In the genomic region with DNA sequence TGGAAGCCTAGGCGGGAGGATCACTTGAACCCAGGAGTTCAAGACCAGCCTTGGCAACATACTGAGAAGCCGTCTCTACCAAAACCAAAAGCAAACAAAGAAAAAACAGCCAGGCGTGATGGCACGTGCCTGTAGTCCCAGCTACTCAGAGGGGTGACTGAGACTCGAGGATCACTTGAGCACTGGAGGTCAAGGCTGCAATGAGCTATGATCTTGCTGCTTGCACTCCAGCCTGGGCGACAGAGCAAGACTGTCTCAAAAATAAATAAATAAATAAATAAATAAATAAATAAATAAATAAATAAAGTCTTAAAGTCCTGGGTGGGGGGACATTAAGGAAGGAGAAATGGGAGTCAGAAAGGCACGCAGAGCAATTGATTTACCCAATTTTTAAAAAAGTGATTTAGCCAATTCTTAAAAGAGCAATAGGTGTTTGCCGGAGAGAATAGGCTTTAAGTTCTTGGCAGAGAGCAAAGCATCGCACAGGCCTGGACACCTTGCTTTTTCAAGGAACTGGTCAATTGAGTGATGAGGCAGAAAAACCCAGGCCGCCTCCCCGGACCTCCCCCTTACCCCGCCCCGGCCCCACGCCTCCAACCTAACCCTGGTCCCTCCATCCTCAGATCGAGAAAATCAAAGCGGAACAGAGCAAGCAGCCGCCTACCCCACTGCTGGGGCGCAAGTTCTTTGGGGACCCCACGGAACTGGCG, we compare ENCODE assay signal across 1 cellular context.
TF ChIP-seq lines count a peak whose summit lies in the region.

No MANE protein-coding gene starts in this region.

TF ChIP-seq in GM12878, 131 proteins besides CTCF, POLR2A, EP300 and RAD21:
- TF ChIP-seq HDAC6 (IDR thresholded peaks at IDR 0.05; ENCODE audit: unreplicated experiment) (no peak), BHLHE40 (IDR thresholded peaks at IDR 0.05; ENCODE audit: borderline replicate concordance in 1 of 2, low read depth in 2 of 2, low read length in 1 of 2) (peak in 1 of 2 experiments; percentile 37; a peak in 1 of 4 replicates)
